8 cellular contexts compared by ENCODE assay signal in the genomic region with DNA sequence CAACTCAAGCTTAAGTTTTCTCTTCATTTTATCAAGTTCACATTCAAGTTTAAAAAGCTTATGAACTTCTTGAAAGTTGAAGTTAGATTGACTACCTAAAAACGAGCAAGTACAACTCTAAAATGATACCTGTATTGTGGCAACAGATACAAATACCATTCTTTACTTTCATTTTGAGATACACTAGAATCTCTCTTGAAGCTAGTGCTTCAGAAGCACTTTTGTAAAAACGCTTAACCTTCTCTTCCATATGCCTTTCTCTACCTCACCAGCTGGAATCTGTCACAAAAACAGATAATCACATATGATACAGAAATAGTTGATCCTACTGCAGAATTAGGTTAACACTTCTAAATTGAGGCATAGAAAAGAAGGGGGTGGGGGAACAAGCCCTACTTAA. TPM values are rescaled to one million over a fixed set of nuclear protein-coding genes. Genes with fewer than 3 reads are reported as not detected.
DNase-seq lines count a peak whose midpoint lies in the region; ATAC-seq and TF ChIP-seq lines count a peak whose summit lies in the region.

No MANE protein-coding gene starts in this region.

- peak overlapping the region; percentile 99 for H3K4me3 Mint-ChIP-seq in activated CD4-positive, alpha-beta T cell treated with anti-CD3 and anti-CD28 coated beads for 36 hours
- H3K4me3 Mint-ChIP-seq in activated T-helper 1 cell treated with anti-CD3 and anti-CD28 coated beads, Interleukin-12 subunit alpha, Interleukin-12 subunit beta, Interleukin-2, Interleukin-4 antibody, amounts not matched to agents 30 ng/mL and 10 ng/mL and 1 ng/mL, durations not matched to agents 14 hours and 24 hours and 36 hours = peak overlapping the region; percentile 91
- peak overlapping the region; percentile 100 for H3K4me3 Mint-ChIP-seq in type B pancreatic cell

- no peaks in the 10 kb centered on the region for H3K27me3 Mint-ChIP-seq in activated CD4-positive, alpha-beta T cell treated with anti-CD3 and anti-CD28 coated beads for 36 hours
- H3K27me3 Mint-ChIP-seq in activated T-helper 1 cell treated with anti-CD3 and anti-CD28 coated beads, Interleukin-12 subunit alpha, Interleukin-12 subunit beta, Interleukin-2, Interleukin-4 antibody, amounts not matched to agents 30 ng/mL and 10 ng/mL and 1 ng/mL, durations not matched to agents 14 hours and 24 hours and 36 hours (ENCODE audit: insufficient read depth) = no peaks in the 10 kb centered on the region
- H3K27me3 Mint-ChIP-seq in type B pancreatic cell = peaks cover 9% of the 10 kb centered on the region

- no peaks in the 10 kb centered on the region for H3K9me3 Mint-ChIP-seq in activated CD4-positive, alpha-beta T cell treated with anti-CD3 and anti-CD28 coated beads for 36 hours (ENCODE audit: low read depth)
- H3K9me3 Mint-ChIP-seq in activated T-helper 1 cell treated with anti-CD3 and anti-CD28 coated beads, Interleukin-12 subunit alpha, Interleukin-12 subunit beta, Interleukin-2, Interleukin-4 antibody, amounts not matched to agents 30 ng/mL and 10 ng/mL and 1 ng/mL, durations not matched to agents 14 hours and 24 hours and 36 hours = no peaks in the 10 kb centered on the region
- no peaks in the 10 kb centered on the region for H3K9me3 Mint-ChIP-seq in type B pancreatic cell

- TF ChIP-seq CTCF in type B pancreatic cell (conservative IDR thresholded peaks at IDR 0.05) = no peak
- TF ChIP-seq CTCF in omental fat pad (IDR thresholded peaks at IDR 0.05) = no peak

- peaks cover 16% of the 10 kb centered on the region for H3K36me3 Mint-ChIP-seq in activated CD4-positive, alpha-beta T cell treated with anti-CD3 and anti-CD28 coated beads for 36 hours (ENCODE audit: low read depth)
- peaks cover 22% of the 10 kb centered on the region for H3K36me3 Mint-ChIP-seq in activated T-helper 1 cell treated with anti-CD3 and anti-CD28 coated beads, Interleukin-12 subunit alpha, Interleukin-12 subunit beta, Interleukin-2, Interleukin-4 antibody, amounts not matched to agents 30 ng/mL and 10 ng/mL and 1 ng/mL, durations not matched to agents 14 hours and 24 hours and 36 hours (ENCODE audit: low read depth)
- H3K36me3 Mint-ChIP-seq in type B pancreatic cell = peaks cover 14% of the 10 kb centered on the region

- CTCF ChIA-PET in activated CD4-positive, alpha-beta T cell treated with anti-CD3 and anti-CD28 coated beads for 36 hours (lab: Charles Lee) = interaction anchor here (0.9 to 1.6 kb wide), 3 partner anchors 19 to 58 kb away, joined by 3 to 5 read pairs (median 4); no protein-coding TSS in a partner anchor

- peak overlapping the region; percentile 93 for H3K27ac ChIP-seq in layer of hippocampus (ENCODE audit: low read depth, low read length)

- H3K27ac Mint-ChIP-seq in activated CD4-positive, alpha-beta T cell treated with anti-CD3 and anti-CD28 coated beads for 36 hours = peak overlapping the region; percentile 97
- peak overlapping the region; percentile 100 for H3K27ac Mint-ChIP-seq in activated T-helper 1 cell treated with anti-CD3 and anti-CD28 coated beads, Interleukin-12 subunit alpha, Interleukin-12 subunit beta, Interleukin-2, Interleukin-4 antibody, amounts not matched to agents 30 ng/mL and 10 ng/mL and 1 ng/mL, durations not matched to agents 14 hours and 24 hours and 36 hours
- peak overlapping the region; percentile 94 for H3K27ac Mint-ChIP-seq in type B pancreatic cell

- intact Hi-C loops in activated CD4-positive, alpha-beta T cell treated with anti-CD3 and anti-CD28 coated beads for 36 hours (cut with DNase I, micrococcal nuclease) = loop anchor here in 1 of 2 experiments (5.0 kb wide), 1 partner anchor 55 kb away; no protein-coding TSS in a partner anchor
- intact Hi-C loops in activated T-helper 1 cell treated with anti-CD3 and anti-CD28 coated beads, Interleukin-12 subunit alpha, Interleukin-12 subunit beta, Interleukin-2, Interleukin-4 antibody, amounts not matched to agents 30 ng/mL and 10 ng/mL and 1 ng/mL, durations not matched to agents 14 hours and 24 hours and 36 hours (cut with micrococcal nuclease) = loop anchor here (5.0 kb wide), 4 partner anchors 195 to 670 kb away; no protein-coding TSS in a partner anchor

- H3K4me1 Mint-ChIP-seq in activated CD4-positive, alpha-beta T cell treated with anti-CD3 and anti-CD28 coated beads for 36 hours = peaks cover 47% of the 10 kb centered on the region
- H3K4me1 Mint-ChIP-seq in activated T-helper 1 cell treated with anti-CD3 and anti-CD28 coated beads, Interleukin-12 subunit alpha, Interleukin-12 subunit beta, Interleukin-2, Interleukin-4 antibody, amounts not matched to agents 30 ng/mL and 10 ng/mL and 1 ng/mL, durations not matched to agents 14 hours and 24 hours and 36 hours (ENCODE audit: low read depth) = peaks cover 23% of the 10 kb centered on the region
- H3K4me1 Mint-ChIP-seq in type B pancreatic cell (ENCODE audit: unreplicated experiment) = peaks cover 17% of the 10 kb centered on the region

- no peak for DNase-seq in activated CD4-positive, alpha-beta T cell treated with anti-CD3 and anti-CD28 coated beads for 36 hours
- no peak for DNase-seq in activated CD4-positive, alpha-beta T cell treated with anti-CD3 and anti-CD28 coated beads for 48 hours
- DNase-seq in activated T-helper 1 cell treated with anti-CD3 and anti-CD28 coated beads, Interleukin-12 subunit alpha, Interleukin-12 subunit beta, Interleukin-2, Interleukin-4 antibody, amounts not matched to agents 30 ng/mL and 10 ng/mL and 1 ng/mL, durations not matched to agents 14 hours and 24 hours and 36 hours (ENCODE audit: low spot score) = no peak
- DNase-seq in type B pancreatic cell (ENCODE audit: extremely low spot score, unreplicated experiment) (no peak), omental fat pad (ENCODE audit: low spot score) (no peak)
- no peak for DNase-seq in stimulated activated CD4-positive, alpha-beta T cell treated with anti-CD3 and anti-CD28 coated beads, Interleukin-4, amount 100 ng/mL, for 24 hours

- peak; percentile 16 for ATAC-seq in activated CD4-positive, alpha-beta T cell treated with anti-CD3 and anti-CD28 coated beads for 36 hours
- ATAC-seq in HG02885 (IDR thresholded peaks at IDR 0.05; ENCODE audit: poor library complexity, unreplicated experiment) (peak; percentile 30), omental fat pad (ENCODE audit: low FRiP score) (no peak)

- H3K27me3 ChIP-seq in layer of hippocampus (ENCODE audit: control insufficient read depth, insufficient read depth, low read length) = no peaks in the 10 kb centered on the region

- POLR2A ChIA-PET in activated CD4-positive, alpha-beta T cell treated with anti-CD3 and anti-CD28 coated beads for 36 hours (lab: Charles Lee) = interaction anchor here (0.6 kb wide), 1 partner anchor 14 kb away, joined by 3 read pairs; no protein-coding TSS in a partner anchor

RNA-seq across cellular contexts. Expression of a gene that starts 1.6 kb away (rescaled TPM):
- total RNA-seq in activated CD4-positive, alpha-beta T cell treated with anti-CD3 and anti-CD28 coated beads for 36 hours = 10 to 100 TPM; 13.4 to 13.5 TPM
- total RNA-seq in activated T-helper 1 cell treated with anti-CD3 and anti-CD28 coated beads, Interleukin-12 subunit alpha, Interleukin-12 subunit beta, Interleukin-2, Interleukin-4 antibody, amounts not matched to agents 30 ng/mL and 10 ng/mL and 1 ng/mL, durations not matched to agents 14 hours and 24 hours and 36 hours = 14.8 and 16.5 TPM in 2 replicates
- total RNA-seq in type B pancreatic cell (ENCODE audit: low replicate concordance) (35.4 and 37.7 TPM in 2 replicates), omental fat pad (100 to 1,000 TPM in 1 of 4 donors, 10 to 100 TPM in 3; 43.4 to 123 (median 72.2) TPM)
